1 cellular context compared by ENCODE assay signal in genomic region chr1:112718691-112719418, GRCh38.
TF ChIP-seq lines count a peak whose summit lies in the region.

No MANE protein-coding gene starts in this region.

TF ChIP-seq in HEK293, 187 proteins besides CTCF, POLR2A, EP300 and RAD21 (continued from another document and continues in another):
- TF ChIP-seq ZNF18 (tag by site-specific recombination; IDR thresholded peaks at IDR 0.05), result no peak
- no peak for TF ChIP-seq ZNF311 (tag by site-specific recombination; IDR thresholded peaks at IDR 0.05; ENCODE audit: borderline replicate concordance)
- no peak for TF ChIP-seq ZNF26 (tag by site-specific recombination; IDR thresholded peaks at IDR 0.05)
- TF ChIP-seq PRDM1 (tag by site-specific recombination; IDR thresholded peaks at IDR 0.05), result no peak
- no peak for TF ChIP-seq ZIC2 (tag by site-specific recombination; IDR thresholded peaks at IDR 0.05)
- TF ChIP-seq ZNF555 (tag by site-specific recombination; conservative IDR thresholded peaks at IDR 0.05), result no peak
- TF ChIP-seq ZNF354C (tag by site-specific recombination; IDR thresholded peaks at IDR 0.05; ENCODE audit: borderline replicate concordance, low read depth), result no peak
- TF ChIP-seq ZFP41 (tag by site-specific recombination; IDR thresholded peaks at IDR 0.05; ENCODE audit: borderline replicate concordance), result no peak
- TF ChIP-seq SP7 (tag by site-specific recombination; IDR thresholded peaks at IDR 0.05), result peak; percentile 27; the same call in 1 of the 2 replicates
- TF ChIP-seq ZNF639 (tag by site-specific recombination; IDR thresholded peaks at IDR 0.05), result no peak
- TF ChIP-seq ZNF48 (tag by site-specific recombination; IDR thresholded peaks at IDR 0.05), result no peak
- TF ChIP-seq SP3 (tag by site-specific recombination; IDR thresholded peaks at IDR 0.05), result no peak
- no peak for TF ChIP-seq KLF10 (tag by site-specific recombination; IDR thresholded peaks at IDR 0.05)
- TF ChIP-seq PRDM4 (tag by site-specific recombination; IDR thresholded peaks at IDR 0.05), result no peak
- no peak for TF ChIP-seq ZNF121 (tag by site-specific recombination; IDR thresholded peaks at IDR 0.05)
- TF ChIP-seq ZNF211 (tag by site-specific recombination; IDR thresholded peaks at IDR 0.05; ENCODE audit: low read depth), result no peak
- TF ChIP-seq ZBTB49 (tag by site-specific recombination; IDR thresholded peaks at IDR 0.05; ENCODE audit: low read depth), result no peak
- TF ChIP-seq ZNF394 (tag by site-specific recombination; IDR thresholded peaks at IDR 0.05; ENCODE audit: borderline replicate concordance), result no peak
- TF ChIP-seq ZSCAN18 (tag by site-specific recombination; IDR thresholded peaks at IDR 0.05), result no peak
- no peak for TF ChIP-seq ZNF670 (tag by site-specific recombination; IDR thresholded peaks at IDR 0.05; ENCODE audit: low read depth)
- no peak for TF ChIP-seq ZNF501 (tag by site-specific recombination; IDR thresholded peaks at IDR 0.05)
- no peak for TF ChIP-seq ZNF37A (tag by site-specific recombination; IDR thresholded peaks at IDR 0.05)
- TF ChIP-seq GLI4 (tag by site-specific recombination; IDR thresholded peaks at IDR 0.05), result no peak
- TF ChIP-seq ZNF302 (tag by site-specific recombination; IDR thresholded peaks at IDR 0.05; ENCODE audit: low read depth), result no peak
- TF ChIP-seq ZBTB26 (tag by site-specific recombination; optimal IDR thresholded peaks at IDR 0.05), result peak; percentile 35
- TF ChIP-seq KLF8 (tag by site-specific recombination; IDR thresholded peaks at IDR 0.05), result no peak
- TF ChIP-seq ZNF585B (tag by site-specific recombination; IDR thresholded peaks at IDR 0.05), result no peak
- TF ChIP-seq ZBTB17 (tag by site-specific recombination; IDR thresholded peaks at IDR 0.05), result peak; percentile 47
- no peak for TF ChIP-seq YY1 (tag by site-specific recombination; IDR thresholded peaks at IDR 0.05)
- no peak for TF ChIP-seq ZNF514 (tag by site-specific recombination; IDR thresholded peaks at IDR 0.05)
- no peak for TF ChIP-seq ZNF366 (tag by site-specific recombination; conservative IDR thresholded peaks at IDR 0.05)
- no peak for TF ChIP-seq ZNF692 (tag by site-specific recombination; IDR thresholded peaks at IDR 0.05)
- TF ChIP-seq ZNF16 (tag by site-specific recombination; IDR thresholded peaks at IDR 0.05; ENCODE audit: low read depth), result no peak
- TF ChIP-seq ZNF704 (tag by site-specific recombination; IDR thresholded peaks at IDR 0.05), result no peak
- TF ChIP-seq ZNF521 (tag by site-specific recombination; IDR thresholded peaks at IDR 0.05), result no peak
- TF ChIP-seq ZNF660 (tag by site-specific recombination; IDR thresholded peaks at IDR 0.05), result peak; percentile 82
- TF ChIP-seq ZNF473 (tag by site-specific recombination; IDR thresholded peaks at IDR 0.05), result no peak
- no peak for TF ChIP-seq PRDM2 (tag by site-specific recombination; IDR thresholded peaks at IDR 0.05; ENCODE audit: borderline replicate concordance)
- TF ChIP-seq ZNF433 (tag by site-specific recombination; IDR thresholded peaks at IDR 0.05; ENCODE audit: low read depth), result no peak
